9 cellular contexts compared by ENCODE assay signal in genomic region chr4:94757192-94758140, GRCh38. TPM values are rescaled to one million over a fixed set of nuclear protein-coding genes. Genes with fewer than 3 reads are reported as not detected.
DNase-seq lines count a peak whose midpoint lies in the region; ATAC-seq, FAIRE-seq and TF ChIP-seq lines count a peak whose summit lies in the region.
"Had no signal": no experiment of that assay in that cellular context is flagged by ENCODE, and none has a peak within 500 bp of the region (broad histone marks: within the 10 kb centered on the region; RNA-seq: fewer than 3 reads in every experiment).

TSS of gene BMPR1B (plus strand) at chr4:94757955. CDS start at chr4:95104425, 346,470 bp downstream.

- no peak within 1 kb of the TSS for H3K9ac ChIP-seq in Loucy (ENCODE audit: low read depth, low read length, poor library complexity, severe bottlenecking)

- H3K4me2 ChIP-seq in Loucy (ENCODE audit: low read depth, low read length, poor library complexity, severe bottlenecking) = peak within 1 kb of the TSS; percentile 50

- 0 out of 2 replicates have a peak within 1 kb of the TSS, but pooled peaks have one; percentile 2 for H2AFZ ChIP-seq in Loucy (ENCODE audit: low read length)

- no peaks in the 10 kb centered on the region for H3K9me2 ChIP-seq in Loucy (replicated peaks; ENCODE audit: low read depth, low read length)

- H3K4me3 ChIP-seq in Loucy (ENCODE audit: low read length, poor library complexity, severe bottlenecking) = no peak within 1 kb of the TSS
- peak within 1 kb of the TSS; percentile 75 for H3K4me3 ChIP-seq in bronchial epithelial cell (ENCODE audit: low read depth, low read length)
- peak within 1 kb of the TSS in 1 of 2 donors; percentile 61 for H3K4me3 ChIP-seq in small intestine (ENCODE audit: low read depth in 1 of 2, low read length in 2 of 2)

- H3K4me1 ChIP-seq in Loucy (ENCODE audit: insufficient read depth, low read length, poor library complexity, severe bottlenecking) = no peaks in the 10 kb centered on the region
- no peaks in the 10 kb centered on the region for H3K4me1 ChIP-seq in small intestine (ENCODE audit: control insufficient read depth in 2 of 2, insufficient read depth in 1 of 2, low read depth in 1 of 2, low read length in 1 of 2)

- peaks cover 35% of the 10 kb centered on the region for H3K27me3 ChIP-seq in Loucy (ENCODE audit: insufficient read depth, low read length, poor library complexity, severe bottlenecking)
- no peaks in the 10 kb centered on the region for H3K27me3 ChIP-seq in bronchial epithelial cell (ENCODE audit: control insufficient read depth, insufficient read depth, low read length)
- H3K27me3 ChIP-seq in small intestine (ENCODE audit: control insufficient read depth in 2 of 2, insufficient read depth in 2 of 2, low read length in 2 of 2) = peaks cover 5 to 11% of the 10 kb centered on the region in 2 donors

- TF ChIP-seq CTCF in Loucy (conservative IDR thresholded peaks at IDR 0.05; ENCODE audit: low read length) (no peak), bronchial epithelial cell (IDR thresholded peaks at IDR 0.05; ENCODE audit: insufficient read depth, low read length, severe bottlenecking) (peak; percentile 25)

- H3K27ac ChIP-seq in small intestine (ENCODE audit: low read depth in 1 of 2, low read length in 1 of 2) = no peak within 1 kb of the TSS

- no peaks in the 10 kb centered on the region for H3K9me3 ChIP-seq in Loucy (ENCODE audit: insufficient read depth, low read depth, low read length)
- H3K9me3 ChIP-seq in small intestine (ENCODE audit: control insufficient read depth, low read depth) = no peaks in the 10 kb centered on the region

- FAIRE-seq in bronchial epithelial cell (lab: Jason Lieb, UNC) = no peak
- no peak for FAIRE-seq in small intestine (lab: Jason Lieb, UNC)

- no peak for ATAC-seq in HG03432 (IDR thresholded peaks at IDR 0.05; ENCODE audit: unreplicated experiment)
- ATAC-seq in HG02763 (IDR thresholded peaks at IDR 0.05; ENCODE audit: unreplicated experiment) = no peak

- H3F3A ChIP-seq in Loucy (ENCODE audit: low read depth) = no peaks in the 10 kb centered on the region

- no peaks in the 10 kb centered on the region for H3K79me2 ChIP-seq in Loucy (ENCODE audit: insufficient read depth, low read length)

- DNase-seq in ELR (ENCODE audit: low read depth) = peak; percentile 44
- DNase-seq in bronchial epithelial cell (ENCODE audit: low read depth) = peak; percentile 65
- DNase-seq in islet precursor cell = peak; percentile 67
- peak; percentile 9 for DNase-seq in small intestine
- DNase-seq in NCI-H2029 treated with DMSO at 0.1 percent for 48 hours (lab: John Stamatoyannopoulos, UW) = no peak

- no peaks in the 10 kb centered on the region for H3K36me3 ChIP-seq in Loucy (ENCODE audit: insufficient read depth, low read length)
- H3K36me3 ChIP-seq in bronchial epithelial cell (ENCODE audit: control insufficient read depth, insufficient read depth, low read length) = no peaks in the 10 kb centered on the region
- H3K36me3 ChIP-seq in small intestine (ENCODE audit: control insufficient read depth in 2 of 2, insufficient read depth in 2 of 2, low read length in 2 of 2) = no peaks in the 10 kb centered on the region

- 2 to 5% (median 3%) methylated on average over 65 to 77 of the region's 77 CpGs for WGBS in small intestine, 3 donors

- H4K20me1 ChIP-seq in Loucy (ENCODE audit: insufficient read depth, low read length, poor library complexity, severe bottlenecking) = no peaks in the 10 kb centered on the region

RNA-seq across cellular contexts. Expression of gene BMPR1B, which starts in this region (rescaled TPM):
- 14.5 and 15.3 TPM in 2 replicates for total RNA-seq in bronchial epithelial cell
- under 1 TPM in 1 of 3 donors, not detected in 2; 0.07 TPM for polyA plus RNA-seq in small intestine
- total RNA-seq: T-helper 1 cell treated with Interleukin-12 subunit alpha and Interleukin-12 subunit beta and Interleukin-4 antibody, amounts not matched to agents 30 ng/mL and 1 ng/mL, for 36 hours had no signal

Comparison
In these comparisons a context has a peak if more than half of its experiments do, and no peak if none do; other contexts are left out.
1. Peak in DNase-seq in small intestine; RNA of the gene not detected or under 1 TPM.